In genomic region chr3:125055913-125056705, GRCh38 we compare ENCODE assay signal across 8 cellular contexts. TPM values are rescaled to one million over a fixed set of nuclear protein-coding genes. Genes with fewer than 3 reads are reported as not detected.
DNase-seq lines count a peak whose midpoint lies in the region; ATAC-seq and TF ChIP-seq lines count a peak whose summit lies in the region.

Gene HEG1 (minus strand): TSS chr3:125055997. CDS start chr3:125055890, 107 bp downstream.

- H3K4me3 ChIP-seq in SU-DHL-6 (ENCODE audit: insufficient read depth, low read length, poor library complexity, severe bottlenecking) (peak within 1 kb of the TSS; percentile 37), heart left ventricle (peak within 1 kb of the TSS; percentile 73 to 97 (median 88))

- H4K20me1 ChIP-seq in SU-DHL-6 (ENCODE audit: low read depth, low read length), result no peaks in the 10 kb centered on the region

- peaks cover 12 to 67% (median 56%) of the 10 kb centered on the region in 12 donors for H3K4me1 ChIP-seq in heart left ventricle

- H3K9me2 ChIP-seq in SU-DHL-6 (replicated peaks; ENCODE audit: insufficient read depth, low read length), result no peaks in the 10 kb centered on the region

- H3K9me3 ChIP-seq in SU-DHL-6 (ENCODE audit: insufficient read depth, low read length) (no peaks in the 10 kb centered on the region), heart left ventricle (no peaks in the 10 kb centered on the region)

- H3K9me3 Mint-ChIP-seq in CD14-positive monocyte (no peaks in the 10 kb centered on the region), type B pancreatic cell (no peaks in the 10 kb centered on the region)
- no peaks in the 10 kb centered on the region for H3K9me3 Mint-ChIP-seq in activated naive CD8-positive, alpha-beta T cell treated with anti-CD3 and anti-CD28 coated beads, Interleukin-2, amount 50 U/mL, for 24 hours

- peaks cover 0 to 10% of the 10 kb centered on the region in 2 donors for H3K36me3 Mint-ChIP-seq in CD14-positive monocyte
- peaks cover 3% of the 10 kb centered on the region for H3K36me3 Mint-ChIP-seq in activated naive CD8-positive, alpha-beta T cell treated with anti-CD3 and anti-CD28 coated beads, Interleukin-2, amount 50 U/mL, for 24 hours (ENCODE audit: low read depth)
- H3K36me3 Mint-ChIP-seq in type B pancreatic cell, result no peaks in the 10 kb centered on the region

- H3K4me1 Mint-ChIP-seq in CD14-positive monocyte (peaks cover 45% of the 10 kb centered on the region), type B pancreatic cell (ENCODE audit: unreplicated experiment) (peaks cover 37% of the 10 kb centered on the region)
- H3K4me1 Mint-ChIP-seq in activated naive CD8-positive, alpha-beta T cell treated with anti-CD3 and anti-CD28 coated beads, Interleukin-2, amount 50 U/mL, for 24 hours, result peaks cover 46% of the 10 kb centered on the region

- H3K9ac ChIP-seq in SU-DHL-6 (ENCODE audit: low read length), result peak within 1 kb of the TSS; percentile 38; the same call in 1 of the 2 replicates

- H3K36me3 ChIP-seq in SU-DHL-6 (ENCODE audit: low read length) (no peaks in the 10 kb centered on the region), heart left ventricle (peaks cover 0 to 1% (median 0%) of the 10 kb centered on the region in 9 donors)

- DNase-seq in CD14-positive monocyte (ENCODE audit: low spot score) (peak; percentile 75), HT1080 (ENCODE audit: low read depth) (peak; percentile 83), heart left ventricle (peak; percentile 93 to 96 (median 94)), posterior vena cava (ENCODE audit: low spot score) (peak; percentile 97), type B pancreatic cell (ENCODE audit: extremely low spot score, unreplicated experiment) (peak; percentile 75)
- DNase-seq in activated naive CD8-positive, alpha-beta T cell treated with anti-CD3 and anti-CD28 coated beads, Interleukin-2, amount 50 U/mL, for 24 hours, result peak; percentile 79

- peak within 1 kb of the TSS; percentile 95 to 99 for H3K4me3 Mint-ChIP-seq in CD14-positive monocyte
- peak within 1 kb of the TSS; percentile 94 for H3K4me3 Mint-ChIP-seq in activated naive CD8-positive, alpha-beta T cell treated with anti-CD3 and anti-CD28 coated beads, Interleukin-2, amount 50 U/mL, for 24 hours
- peak within 1 kb of the TSS; percentile 88 for H3K4me3 Mint-ChIP-seq in type B pancreatic cell

- H2AFZ ChIP-seq in SU-DHL-6 (ENCODE audit: low read depth, low read length, severe bottlenecking), result peak within 1 kb of the TSS; percentile 72

- intact Hi-C loops in CD14-positive monocyte (cut with micrococcal nuclease), result loop anchor here (5.0 to 10.0 kb wide), 2 partner anchors 79 to 106 kb away; no protein-coding TSS in a partner anchor
- intact Hi-C loops in heart left ventricle (cut with DNase I), result loop anchor here in 7 of 10 donors (2.0 to 10.0 kb wide), 7 partner anchors 34 to 106 kb away; no protein-coding TSS in a partner anchor
- intact Hi-C loops in posterior vena cava (cut with DNase I), result loop anchor here in 1 of 2 donors (10.0 kb wide), 1 partner anchor 109 kb away; no protein-coding TSS in a partner anchor

- no peaks in the 10 kb centered on the region for H3K79me2 ChIP-seq in SU-DHL-6 (ENCODE audit: insufficient read depth, low read length)

- peak within 1 kb of the TSS; percentile 67 for H3K4me2 ChIP-seq in SU-DHL-6 (ENCODE audit: low read depth, low read length, poor library complexity, severe bottlenecking)

- ATAC-seq in GM19397 (IDR thresholded peaks at IDR 0.05; ENCODE audit: unreplicated experiment), result peak; percentile 75
- ATAC-seq in activated naive CD8-positive, alpha-beta T cell treated with anti-CD3 and anti-CD28 coated beads, Interleukin-2, amount 50 U/mL, for 24 hours, result peak; percentile 68
- peak; percentile 83 to 93 (median 90) for ATAC-seq in heart left ventricle

- H3K27ac ChIP-seq in SU-DHL-6 (ENCODE audit: low read depth, low read length) (no peak within 1 kb of the TSS), heart left ventricle (peak within 1 kb of the TSS; percentile 82 to 99 (median 94))

- no peak for TF ChIP-seq CTCF in CD14-positive monocyte (IDR thresholded peaks at IDR 0.05)
- TF ChIP-seq CTCF in SU-DHL-6 (IDR thresholded peaks at IDR 0.05; ENCODE audit: insufficient read depth, low read length, poor library complexity, severe bottlenecking), result no peak
- TF ChIP-seq CTCF in heart left ventricle (IDR thresholded peaks at IDR 0.05), result no peak
- TF ChIP-seq CTCF in type B pancreatic cell (conservative IDR thresholded peaks at IDR 0.05), result no peak

- H3K27me3 Mint-ChIP-seq in CD14-positive monocyte (ENCODE audit: low read depth in 3 of 3) (peaks cover 15 to 51% (median 25%) of the 10 kb centered on the region in 3 donors), type B pancreatic cell (peaks cover 59% of the 10 kb centered on the region)
- H3K27me3 Mint-ChIP-seq in activated naive CD8-positive, alpha-beta T cell treated with anti-CD3 and anti-CD28 coated beads, Interleukin-2, amount 50 U/mL, for 24 hours, result peaks cover 15% of the 10 kb centered on the region

- H3K27me3 ChIP-seq in SU-DHL-6 (ENCODE audit: low read length) (no peaks in the 10 kb centered on the region), heart left ventricle (no peaks in the 10 kb centered on the region)

- peak within 1 kb of the TSS; percentile 20 to 86 (median 75) for H3K27ac Mint-ChIP-seq in CD14-positive monocyte
- peak within 1 kb of the TSS; percentile 89 for H3K27ac Mint-ChIP-seq in activated naive CD8-positive, alpha-beta T cell treated with anti-CD3 and anti-CD28 coated beads, Interleukin-2, amount 50 U/mL, for 24 hours
- H3K27ac Mint-ChIP-seq in type B pancreatic cell, result peak within 1 kb of the TSS; percentile 76

- TF ChIP-seq POLR2A in heart left ventricle (IDR thresholded peaks at IDR 0.05), result peak in 1 of 2 donors; percentile 74

- no peaks in the 10 kb centered on the region for H3F3A ChIP-seq in SU-DHL-6 (ENCODE audit: insufficient read depth)

- WGBS in heart left ventricle, 4 donors, result 1 to 9% (median 2%) methylated on average over 14 to 67 of the region's 67 CpGs

RNA-seq across cellular contexts. Expression of gene HEG1, which starts in this region (rescaled TPM):
- polyA plus RNA-seq in CD14-positive monocyte (under 1 TPM; 0.28 to 0.69 TPM), heart left ventricle (10 to 100 TPM; 23.7 to 39.0 TPM)
- total RNA-seq in HT1080 (2014; rRNA removed; shearing (Covaris generic)), result 34.4 and 40.7 TPM in 2 replicates
- 70.8 and 102 TPM in 2 replicates for polyA plus RNA-seq in HT1080 (2015; cell fraction: cytosol; rRNA removed)
- 119 and 120 TPM in 2 replicates for polyA plus RNA-seq in HT1080 (2015; cell fraction: nucleus; rRNA removed)
- total RNA-seq in heart left ventricle (100 to 1,000 TPM in 6 of 9 donors, 10 to 100 TPM in 3; 68.1 to 211 (median 121) TPM), posterior vena cava (100 to 1,000 TPM; 101 to 123 TPM), type B pancreatic cell (ENCODE audit: low replicate concordance) (12.4 and 43.1 TPM in 2 replicates)

Comparison
In these comparisons a context has a peak if more than half of its experiments do, and no peak if none do; other contexts are left out.
1. RNA of gene HEG1 (polyA plus RNA-seq): 23.7 to 39.0 TPM in heart left ventricle; 0.28 to 0.69 TPM in CD14-positive monocyte; every median in the first group is over 10 times any median in the second.
2. Peak in DNase-seq in CD14-positive monocyte; RNA of the gene not detected or under 1 TPM.
3. Peak in every context shown above with its lines, with median percentiles within 50 percentile points of each other: DNase-seq, H3K27ac Mint-ChIP-seq, H3K4me3 Mint-ChIP-seq and ATAC-seq.